In genomic region chr1:19957779-19958178, GRCh38 we compare ENCODE assay signal across 1 cellular context.
TF ChIP-seq lines count a peak whose summit lies in the region.

No MANE protein-coding gene starts in this region.

TF ChIP-seq in GM23338, 12 proteins besides CTCF, POLR2A, EP300 and RAD21 (continued from another document):
- TF ChIP-seq, protein P1, sequence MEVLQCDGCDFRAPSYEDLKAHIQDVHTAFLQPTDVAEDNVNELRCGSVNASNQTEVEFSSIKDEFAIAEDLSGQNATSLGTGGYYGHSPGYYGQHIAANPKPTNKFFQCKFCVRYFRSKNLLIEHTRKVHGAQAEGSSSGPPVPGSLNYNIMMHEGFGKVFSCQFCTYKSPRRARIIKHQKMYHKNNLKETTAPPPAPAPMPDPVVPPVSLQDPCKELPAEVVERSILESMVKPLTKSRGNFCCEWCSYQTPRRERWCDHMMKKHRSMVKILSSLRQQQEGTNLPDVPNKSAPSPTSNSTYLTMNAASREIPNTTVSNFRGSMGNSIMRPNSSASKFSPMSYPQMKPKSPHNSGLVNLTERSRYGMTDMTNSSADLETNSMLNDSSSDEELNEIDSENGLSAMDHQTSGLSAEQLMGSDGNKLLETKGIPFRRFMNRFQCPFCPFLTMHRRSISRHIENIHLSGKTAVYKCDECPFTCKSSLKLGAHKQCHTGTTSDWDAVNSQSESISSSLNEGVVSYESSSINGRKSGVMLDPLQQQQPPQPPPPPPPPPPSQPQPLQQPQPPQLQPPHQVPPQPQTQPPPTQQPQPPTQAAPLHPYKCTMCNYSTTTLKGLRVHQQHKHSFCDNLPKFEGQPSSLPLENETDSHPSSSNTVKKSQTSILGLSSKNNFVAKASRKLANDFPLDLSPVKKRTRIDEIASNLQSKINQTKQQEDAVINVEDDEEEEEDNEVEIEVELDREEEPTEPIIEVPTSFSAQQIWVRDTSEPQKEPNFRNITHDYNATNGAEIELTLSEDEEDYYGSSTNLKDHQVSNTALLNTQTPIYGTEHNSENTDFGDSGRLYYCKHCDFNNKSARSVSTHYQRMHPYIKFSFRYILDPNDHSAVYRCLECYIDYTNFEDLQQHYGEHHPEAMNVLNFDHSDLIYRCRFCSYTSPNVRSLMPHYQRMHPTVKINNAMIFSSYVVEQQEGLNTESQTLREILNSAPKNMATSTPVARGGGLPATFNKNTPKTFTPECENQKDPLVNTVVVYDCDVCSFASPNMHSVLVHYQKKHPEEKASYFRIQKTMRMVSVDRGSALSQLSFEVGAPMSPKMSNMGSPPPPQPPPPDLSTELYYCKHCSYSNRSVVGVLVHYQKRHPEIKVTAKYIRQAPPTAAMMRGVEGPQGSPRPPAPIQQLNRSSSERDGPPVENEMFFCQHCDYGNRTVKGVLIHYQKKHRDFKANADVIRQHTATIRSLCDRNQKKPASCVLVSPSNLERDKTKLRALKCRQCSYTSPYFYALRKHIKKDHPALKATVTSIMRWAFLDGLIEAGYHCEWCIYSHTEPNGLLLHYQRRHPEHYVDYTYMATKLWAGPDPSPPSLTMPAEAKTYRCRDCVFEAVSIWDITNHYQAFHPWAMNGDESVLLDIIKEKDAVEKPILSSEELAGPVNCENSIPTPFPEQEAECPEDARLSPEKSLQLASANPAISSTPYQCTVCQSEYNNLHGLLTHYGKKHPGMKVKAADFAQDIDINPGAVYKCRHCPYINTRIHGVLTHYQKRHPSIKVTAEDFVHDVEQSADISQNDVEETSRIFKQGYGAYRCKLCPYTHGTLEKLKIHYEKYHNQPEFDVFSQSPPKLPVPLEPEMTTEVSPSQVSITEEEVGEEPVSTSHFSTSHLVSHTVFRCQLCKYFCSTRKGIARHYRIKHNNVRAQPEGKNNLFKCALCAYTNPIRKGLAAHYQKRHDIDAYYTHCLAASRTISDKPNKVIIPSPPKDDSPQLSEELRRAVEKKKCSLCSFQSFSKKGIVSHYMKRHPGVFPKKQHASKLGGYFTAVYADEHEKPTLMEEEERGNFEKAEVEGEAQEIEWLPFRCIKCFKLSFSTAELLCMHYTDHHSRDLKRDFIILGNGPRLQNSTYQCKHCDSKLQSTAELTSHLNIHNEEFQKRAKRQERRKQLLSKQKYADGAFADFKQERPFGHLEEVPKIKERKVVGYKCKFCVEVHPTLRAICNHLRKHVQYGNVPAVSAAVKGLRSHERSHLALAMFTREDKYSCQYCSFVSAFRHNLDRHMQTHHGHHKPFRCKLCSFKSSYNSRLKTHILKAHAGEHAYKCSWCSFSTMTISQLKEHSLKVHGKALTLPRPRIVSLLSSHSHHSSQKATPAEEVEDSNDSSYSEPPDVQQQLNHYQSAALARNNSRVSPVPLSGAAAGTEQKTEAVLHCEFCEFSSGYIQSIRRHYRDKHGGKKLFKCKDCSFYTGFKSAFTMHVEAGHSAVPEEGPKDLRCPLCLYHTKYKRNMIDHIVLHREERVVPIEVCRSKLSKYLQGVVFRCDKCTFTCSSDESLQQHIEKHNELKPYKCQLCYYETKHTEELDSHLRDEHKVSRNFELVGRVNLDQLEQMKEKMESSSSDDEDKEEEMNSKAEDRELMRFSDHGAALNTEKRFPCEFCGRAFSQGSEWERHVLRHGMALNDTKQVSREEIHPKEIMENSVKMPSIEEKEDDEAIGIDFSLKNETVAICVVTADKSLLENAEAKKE (CRISPR knock-in tag; IDR thresholded peaks at IDR 0.05) = no peak; the same call in 1 of the 2 replicates
- no peak for TF ChIP-seq REST (IDR thresholded peaks at IDR 0.05; ENCODE audit: unreplicated experiment)
- TF ChIP-seq ZNF331 (CRISPR knock-in tag; IDR thresholded peaks at IDR 0.05; ENCODE audit: low read depth) = no peak
- no peak for TF ChIP-seq NANOG (IDR thresholded peaks at IDR 0.05; ENCODE audit: borderline replicate concordance)
- TF ChIP-seq, protein P2, sequence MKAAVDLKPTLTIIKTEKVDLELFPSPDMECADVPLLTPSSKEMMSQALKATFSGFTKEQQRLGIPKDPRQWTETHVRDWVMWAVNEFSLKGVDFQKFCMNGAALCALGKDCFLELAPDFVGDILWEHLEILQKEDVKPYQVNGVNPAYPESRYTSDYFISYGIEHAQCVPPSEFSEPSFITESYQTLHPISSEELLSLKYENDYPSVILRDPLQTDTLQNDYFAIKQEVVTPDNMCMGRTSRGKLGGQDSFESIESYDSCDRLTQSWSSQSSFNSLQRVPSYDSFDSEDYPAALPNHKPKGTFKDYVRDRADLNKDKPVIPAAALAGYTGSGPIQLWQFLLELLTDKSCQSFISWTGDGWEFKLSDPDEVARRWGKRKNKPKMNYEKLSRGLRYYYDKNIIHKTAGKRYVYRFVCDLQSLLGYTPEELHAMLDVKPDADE (IDR thresholded peaks at IDR 0.05) = no peak
- no peak for TF ChIP-seq EZH2phosphoT487 (IDR thresholded peaks at IDR 0.05; ENCODE audit: unreplicated experiment)
- no peak for TF ChIP-seq STAT1 (IDR thresholded peaks at IDR 0.05; ENCODE audit: unreplicated experiment)
TF ChIP-seq in GM23338: peak in this region for 0.
